Comparison of ENCODE assay signal across 9 cellular contexts in the genomic region with DNA sequence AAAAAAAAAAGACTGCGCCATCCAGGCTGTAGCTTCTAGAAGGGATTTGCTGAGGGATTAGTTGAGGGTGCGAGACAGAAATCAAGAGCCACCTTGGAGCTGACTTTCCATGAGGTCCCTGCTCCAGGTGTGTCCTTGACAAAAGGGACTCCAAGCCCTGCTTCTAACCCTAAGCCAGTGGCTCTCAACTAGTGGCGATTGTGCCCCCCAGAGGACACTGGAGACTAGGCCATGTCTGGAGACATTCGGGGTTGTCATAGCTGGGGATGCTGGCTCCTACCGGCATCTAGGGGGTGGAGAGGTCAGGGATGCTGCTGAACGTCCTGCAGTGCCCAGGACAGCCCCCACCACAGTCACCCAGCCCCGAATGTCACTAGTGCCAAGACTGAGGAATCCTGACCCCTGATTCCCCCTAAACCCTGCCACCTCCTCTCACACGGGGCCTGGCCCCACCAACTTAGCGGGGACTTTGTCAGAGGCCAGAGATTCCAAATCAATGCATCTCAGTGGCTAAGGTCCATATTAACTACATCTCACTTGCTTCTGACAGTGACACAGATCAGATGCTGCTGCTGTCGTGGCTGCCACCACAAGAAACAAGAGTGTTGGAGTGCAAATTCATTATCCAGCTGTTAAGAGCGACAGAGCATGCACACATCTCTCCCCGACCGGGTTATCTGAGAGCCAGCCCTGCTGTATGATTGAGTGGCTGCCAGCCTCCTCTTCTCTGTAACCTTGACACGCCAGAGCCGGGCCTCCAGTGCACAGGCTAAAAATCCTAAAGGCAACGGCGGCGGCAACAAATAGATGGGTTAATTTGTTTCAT. TPM values are rescaled to one million over a fixed set of nuclear protein-coding genes. Genes with fewer than 3 reads are reported as not detected.
DNase-seq lines count a peak whose midpoint lies in the region; ATAC-seq and TF ChIP-seq lines count a peak whose summit lies in the region.
"Had no signal": no experiment of that assay in that cellular context is flagged by ENCODE, and none has a peak within 500 bp of the region (broad histone marks: within the 10 kb centered on the region; RNA-seq: fewer than 3 reads in every experiment).

No MANE protein-coding gene starts in this region.

- POLR2A ChIA-PET in SK-N-SH (lab: Yijun Ruan, JAX): interaction anchor here (1.2 kb wide), 1 partner anchor 12 kb away, joined by 3 read pairs; no protein-coding TSS in a partner anchor

- no peaks in the 10 kb centered on the region for H3K36me3 Mint-ChIP-seq in CD14-positive monocyte

- peak; percentile 69 for TF ChIP-seq RAD21 in SK-N-SH (IDR thresholded peaks at IDR 0.05; ENCODE audit: low read length)

- 81% methylated on average over 13 of the region's 18 CpGs for WGBS in SK-N-SH (ENCODE audit: low lambda C conversion rate)
- WGBS in right cardiac atrium: 51% methylated on average over 18 of the region's 18 CpGs

- H3F3A ChIP-seq in SK-N-SH (replicated peaks; ENCODE audit: insufficient read depth): no peaks in the 10 kb centered on the region

- no peak overlapping the region for H3K4me2 ChIP-seq in SK-N-SH

- TF ChIP-seq CTCF in SK-N-SH (IDR thresholded peaks at IDR 0.05) (peak; percentile 42; the same call in 1 of the 2 replicates), CD14-positive monocyte (IDR thresholded peaks at IDR 0.05) (no peak)

- peak; percentile 44 to 46 for ATAC-seq in right cardiac atrium

- no peaks in the 10 kb centered on the region for H3K9me3 ChIP-seq in SK-N-SH
- H3K9me3 ChIP-seq in right cardiac atrium (ENCODE audit: control insufficient read depth, low read length): no peaks in the 10 kb centered on the region
- no peaks in the 10 kb centered on the region for H3K9me3 ChIP-seq in effector memory CD4-positive, alpha-beta T cell (ENCODE audit: control insufficient read depth, low read length)

- H2AFZ ChIP-seq in SK-N-SH (ENCODE audit: low read depth): no peak overlapping the region

- peak; percentile 63 for DNase-seq in D341Med (ENCODE audit: low spot score)
- DNase-seq in HT1080 (ENCODE audit: low read depth): peak; percentile 21
- peak; percentile 55 for DNase-seq in SK-N-SH
- DNase-seq in right cardiac atrium: peak in 1 of 3 donors; percentile 67
- no peak for DNase-seq in CD14-positive monocyte (ENCODE audit: low spot score)
- DNase-seq in dedifferentiated amniotic fluid mesenchymal stem cell (ENCODE audit: extremely low spot score): no peak
- no peak for DNase-seq in NCI-H128 (lab: John Stamatoyannopoulos, UW; ENCODE audit: unreplicated experiment)
- no peak for DNase-seq in effector memory CD4-positive, alpha-beta T cell

- peaks cover 0 to 18% of the 10 kb centered on the region in 2 experiments; a peak in 2 of 4 replicates for H3K4me1 ChIP-seq in SK-N-SH (ENCODE audit: control insufficient read depth in 1 of 2, insufficient read depth in 2 of 2, low read depth in 1 of 2, low read length in 1 of 2)
- H3K4me1 ChIP-seq in right cardiac atrium (ENCODE audit: control insufficient read depth, insufficient read depth, low read length): peaks cover 3% of the 10 kb centered on the region
- H3K4me1 ChIP-seq in effector memory CD4-positive, alpha-beta T cell (ENCODE audit: control insufficient read depth, insufficient read depth, low read length, poor library complexity, severe bottlenecking): no peaks in the 10 kb centered on the region

- peaks cover 39% of the 10 kb centered on the region for H3K4me1 Mint-ChIP-seq in CD14-positive monocyte
- H3K4me1 Mint-ChIP-seq: central memory CD8-positive, alpha-beta T cell had no signal

- no peaks in the 10 kb centered on the region for H3K9me2 ChIP-seq in SK-N-SH

- no peak overlapping the region for H3K9ac ChIP-seq in SK-N-SH

- H3K4me3 Mint-ChIP-seq in CD14-positive monocyte: no peak overlapping the region
- H3K4me3 Mint-ChIP-seq: central memory CD8-positive, alpha-beta T cell had no signal

- no peaks in the 10 kb centered on the region for H3K36me3 ChIP-seq in SK-N-SH (replicated peaks in 1 of 2; ENCODE audit: control insufficient read depth in 1 of 2, insufficient read depth in 2 of 2, low read length in 1 of 2)
- no peaks in the 10 kb centered on the region for H3K36me3 ChIP-seq in effector memory CD4-positive, alpha-beta T cell (ENCODE audit: control insufficient read depth, insufficient read depth, low read length)

- no peak for TF ChIP-seq EP300 in SK-N-SH (IDR thresholded peaks at IDR 0.05; ENCODE audit: borderline replicate concordance in 1 of 2, low read depth in 1 of 2, low read length in 1 of 2)

- H3K4me3 ChIP-seq in SK-N-SH (ENCODE audit: low read depth in 2 of 2, low read length in 1 of 2): no peak overlapping the region
- H3K4me3 ChIP-seq in right cardiac atrium (ENCODE audit: low read length): no peak overlapping the region
- no peak overlapping the region for H3K4me3 ChIP-seq in effector memory CD4-positive, alpha-beta T cell (ENCODE audit: insufficient read depth, low read depth, low read length, poor library complexity, severe bottlenecking)

- H3K27me3 Mint-ChIP-seq in CD14-positive monocyte (ENCODE audit: low read depth in 3 of 3): peaks cover 2 to 11% (median 5%) of the 10 kb centered on the region in 3 donors

- H3K27ac ChIP-seq in SK-N-SH (ENCODE audit: low read depth in 2 of 2, low read length in 1 of 2) (no peak overlapping the region), right cardiac atrium (ENCODE audit: low read length) (no peak overlapping the region)
- H3K27ac ChIP-seq in effector memory CD4-positive, alpha-beta T cell (ENCODE audit: insufficient read depth, low read length, poor library complexity, severe bottlenecking): no peak overlapping the region

- no peaks in the 10 kb centered on the region for H3K79me2 ChIP-seq in SK-N-SH (ENCODE audit: insufficient read depth)

- CTCF ChIA-PET in SK-N-SH (lab: Yijun Ruan, JAX): interaction anchor here (0.6 to 7.6 kb wide), 15 partner anchors 10 to 1177 kb away, joined by 3 to 48 read pairs (median 3); no protein-coding TSS in a partner anchor

- no peaks in the 10 kb centered on the region for H4K20me1 ChIP-seq in SK-N-SH (ENCODE audit: insufficient read depth)

- no peaks in the 10 kb centered on the region for H3K9me3 Mint-ChIP-seq in CD14-positive monocyte
- H3K9me3 Mint-ChIP-seq: central memory CD8-positive, alpha-beta T cell had no signal

- H3K27ac Mint-ChIP-seq in CD14-positive monocyte: peak overlapping the region in 2 of 7 donors; percentile 18 to 55

- intact Hi-C loops in right cardiac atrium (cut with DNase I): no loop called here
- intact Hi-C loops in CD14-positive monocyte (cut with micrococcal nuclease): no loop called here

- H3K27me3 ChIP-seq in SK-N-SH (ENCODE audit: insufficient read depth) (peaks cover 6% of the 10 kb centered on the region; the same call in 1 of the 2 replicates), right cardiac atrium (ENCODE audit: control insufficient read depth, insufficient read depth) (no peaks in the 10 kb centered on the region)
- no peaks in the 10 kb centered on the region for H3K27me3 ChIP-seq in effector memory CD4-positive, alpha-beta T cell (replicated peaks; ENCODE audit: control insufficient read depth, insufficient read depth, low read length, poor library complexity, severe bottlenecking)

TF ChIP-seq in SK-N-SH, 30 proteins besides CTCF, POLR2A, EP300 and RAD21:
- peak; percentile 38; the same call in 1 of the 2 replicates for TF ChIP-seq SMC3 (IDR thresholded peaks at IDR 0.05; ENCODE audit: low read depth, low read length)
- TF ChIP-seq, protein P1, sequence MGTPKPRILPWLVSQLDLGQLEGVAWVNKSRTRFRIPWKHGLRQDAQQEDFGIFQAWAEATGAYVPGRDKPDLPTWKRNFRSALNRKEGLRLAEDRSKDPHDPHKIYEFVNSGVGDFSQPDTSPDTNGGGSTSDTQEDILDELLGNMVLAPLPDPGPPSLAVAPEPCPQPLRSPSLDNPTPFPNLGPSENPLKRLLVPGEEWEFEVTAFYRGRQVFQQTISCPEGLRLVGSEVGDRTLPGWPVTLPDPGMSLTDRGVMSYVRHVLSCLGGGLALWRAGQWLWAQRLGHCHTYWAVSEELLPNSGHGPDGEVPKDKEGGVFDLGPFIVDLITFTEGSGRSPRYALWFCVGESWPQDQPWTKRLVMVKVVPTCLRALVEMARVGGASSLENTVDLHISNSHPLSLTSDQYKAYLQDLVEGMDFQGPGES (IDR thresholded peaks at IDR 0.05; ENCODE audit: low read depth, low read length): no peak
- no peak for TF ChIP-seq TAF1 (IDR thresholded peaks at IDR 0.05; ENCODE audit: borderline replicate concordance, low read depth, low read length)
- no peak for TF ChIP-seq RXRA (IDR thresholded peaks at IDR 0.05; ENCODE audit: borderline replicate concordance, low read depth)

RNA-seq across cellular contexts. Expression of gene SPRING1, which starts 40.4 kb away (rescaled TPM):
- total RNA-seq in HT1080 (2014; rRNA removed; shearing (Covaris generic)): 35.8 and 38.0 TPM in 2 replicates
- polyA plus RNA-seq in HT1080 (2015; cell fraction: cytosol; rRNA removed): 18.1 and 18.2 TPM in 2 replicates
- polyA plus RNA-seq in HT1080 (2015; cell fraction: nucleus; rRNA removed): 5.4 and 8.5 TPM in 2 replicates
- polyA plus RNA-seq in SK-N-SH (2012; rRNA removed) (10.9 and 12.2 TPM in 2 replicates), right cardiac atrium (7.5 TPM), CD14-positive monocyte (10 to 100 TPM; 15.6 to 19.3 TPM)
- polyA plus RNA-seq in SK-N-SH (2012; cell fraction: cytosol; rRNA removed): 9.4 and 10.3 TPM in 2 replicates
- polyA plus RNA-seq in SK-N-SH (2012; cell fraction: nucleus; rRNA removed): 5.4 and 5.8 TPM in 2 replicates
- total RNA-seq in right cardiac atrium: 10 to 100 TPM in 2 of 4 donors, 1 to 10 TPM in 2; 9.2 to 16.0 (median 10.3) TPM

RNA-seq across cellular contexts. Expression of gene RNFT2, which starts 40.6 kb away (rescaled TPM):
- total RNA-seq in HT1080 (2014; rRNA removed; shearing (Covaris generic)): 5.6 and 6.0 TPM in 2 replicates
- 3.2 and 3.3 TPM in 2 replicates for polyA plus RNA-seq in HT1080 (2015; cell fraction: cytosol; rRNA removed)
- 3.7 and 5.2 TPM in 2 replicates for polyA plus RNA-seq in HT1080 (2015; cell fraction: nucleus; rRNA removed)
- 3.8 and 4.4 TPM in 2 replicates for polyA plus RNA-seq in SK-N-SH (2012; rRNA removed)
- 3.1 and 3.4 TPM in 2 replicates for polyA plus RNA-seq in SK-N-SH (2012; cell fraction: cytosol; rRNA removed)
- polyA plus RNA-seq in SK-N-SH (2012; cell fraction: nucleus; rRNA removed): 6.6 and 9.1 TPM in 2 replicates
- total RNA-seq in right cardiac atrium: 1 to 10 TPM; 1.4 to 3.8 (median 2.5) TPM
- 0.81 TPM for polyA plus RNA-seq in right cardiac atrium
- not detected for polyA plus RNA-seq in CD14-positive monocyte

Comparison
In these comparisons a context has a peak if more than half of its experiments do, and no peak if none do; other contexts are left out.
1. DNase-seq: peak in D341Med (single experiment), HT1080 (single experiment) and SK-N-SH (single experiment); none in CD14-positive monocyte (single experiment), dedifferentiated amniotic fluid mesenchymal stem cell (single experiment), NCI-H128 (single experiment) and effector memory CD4-positive, alpha-beta T cell (0 of 3).